1 cellular context compared by ENCODE assay signal in genomic region chr13:50393641-50394040, GRCh38.
TF ChIP-seq lines count a peak whose summit lies in the region.

No MANE protein-coding gene starts in this region.

TF ChIP-seq in HEK293, 187 proteins besides CTCF, POLR2A, EP300 and RAD21 (continued from another document):
- TF ChIP-seq PBX3 (CRISPR knock-in tag; IDR thresholded peaks at IDR 0.05) (no peak), ZNF157 (tag by site-specific recombination; IDR thresholded peaks at IDR 0.05) (no peak), ZNF354C (tag by site-specific recombination; IDR thresholded peaks at IDR 0.05; ENCODE audit: borderline replicate concordance, low read depth) (no peak)
- TF ChIP-seq, protein P1, sequence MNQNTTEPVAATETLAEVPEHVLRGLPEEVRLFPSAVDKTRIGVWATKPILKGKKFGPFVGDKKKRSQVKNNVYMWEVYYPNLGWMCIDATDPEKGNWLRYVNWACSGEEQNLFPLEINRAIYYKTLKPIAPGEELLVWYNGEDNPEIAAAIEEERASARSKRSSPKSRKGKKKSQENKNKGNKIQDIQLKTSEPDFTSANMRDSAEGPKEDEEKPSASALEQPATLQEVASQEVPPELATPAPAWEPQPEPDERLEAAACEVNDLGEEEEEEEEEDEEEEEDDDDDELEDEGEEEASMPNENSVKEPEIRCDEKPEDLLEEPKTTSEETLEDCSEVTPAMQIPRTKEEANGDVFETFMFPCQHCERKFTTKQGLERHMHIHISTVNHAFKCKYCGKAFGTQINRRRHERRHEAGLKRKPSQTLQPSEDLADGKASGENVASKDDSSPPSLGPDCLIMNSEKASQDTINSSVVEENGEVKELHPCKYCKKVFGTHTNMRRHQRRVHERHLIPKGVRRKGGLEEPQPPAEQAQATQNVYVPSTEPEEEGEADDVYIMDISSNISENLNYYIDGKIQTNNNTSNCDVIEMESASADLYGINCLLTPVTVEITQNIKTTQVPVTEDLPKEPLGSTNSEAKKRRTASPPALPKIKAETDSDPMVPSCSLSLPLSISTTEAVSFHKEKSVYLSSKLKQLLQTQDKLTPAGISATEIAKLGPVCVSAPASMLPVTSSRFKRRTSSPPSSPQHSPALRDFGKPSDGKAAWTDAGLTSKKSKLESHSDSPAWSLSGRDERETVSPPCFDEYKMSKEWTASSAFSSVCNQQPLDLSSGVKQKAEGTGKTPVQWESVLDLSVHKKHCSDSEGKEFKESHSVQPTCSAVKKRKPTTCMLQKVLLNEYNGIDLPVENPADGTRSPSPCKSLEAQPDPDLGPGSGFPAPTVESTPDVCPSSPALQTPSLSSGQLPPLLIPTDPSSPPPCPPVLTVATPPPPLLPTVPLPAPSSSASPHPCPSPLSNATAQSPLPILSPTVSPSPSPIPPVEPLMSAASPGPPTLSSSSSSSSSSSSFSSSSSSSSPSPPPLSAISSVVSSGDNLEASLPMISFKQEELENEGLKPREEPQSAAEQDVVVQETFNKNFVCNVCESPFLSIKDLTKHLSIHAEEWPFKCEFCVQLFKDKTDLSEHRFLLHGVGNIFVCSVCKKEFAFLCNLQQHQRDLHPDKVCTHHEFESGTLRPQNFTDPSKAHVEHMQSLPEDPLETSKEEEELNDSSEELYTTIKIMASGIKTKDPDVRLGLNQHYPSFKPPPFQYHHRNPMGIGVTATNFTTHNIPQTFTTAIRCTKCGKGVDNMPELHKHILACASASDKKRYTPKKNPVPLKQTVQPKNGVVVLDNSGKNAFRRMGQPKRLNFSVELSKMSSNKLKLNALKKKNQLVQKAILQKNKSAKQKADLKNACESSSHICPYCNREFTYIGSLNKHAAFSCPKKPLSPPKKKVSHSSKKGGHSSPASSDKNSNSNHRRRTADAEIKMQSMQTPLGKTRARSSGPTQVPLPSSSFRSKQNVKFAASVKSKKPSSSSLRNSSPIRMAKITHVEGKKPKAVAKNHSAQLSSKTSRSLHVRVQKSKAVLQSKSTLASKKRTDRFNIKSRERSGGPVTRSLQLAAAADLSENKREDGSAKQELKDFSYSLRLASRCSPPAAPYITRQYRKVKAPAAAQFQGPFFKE (tag by site-specific recombination; IDR thresholded peaks at IDR 0.05; ENCODE audit: borderline replicate concordance): no peak
